ENCODE assay signal across 1 cellular context in the genomic region with DNA sequence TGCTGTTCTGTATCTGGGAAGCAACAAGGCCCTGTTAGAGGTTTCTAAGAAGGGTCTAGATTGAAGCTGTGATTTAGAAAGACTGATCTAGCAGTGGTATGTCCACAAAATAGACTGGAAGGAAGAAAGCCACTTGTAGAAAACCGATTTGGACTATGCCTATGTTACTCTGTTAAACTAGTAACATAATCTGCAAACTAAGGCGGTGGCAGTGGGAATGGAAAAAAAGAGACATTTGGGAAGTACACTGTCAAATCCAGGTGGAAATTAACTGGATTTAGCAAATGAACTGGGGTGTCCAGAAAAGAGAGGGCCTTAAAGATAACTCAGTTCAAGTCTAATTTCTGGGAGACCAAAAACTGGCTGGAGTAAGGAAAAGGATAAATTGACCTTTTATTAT.
TF ChIP-seq lines count a peak whose summit lies in the region.

No MANE protein-coding gene starts in this region.

TF ChIP-seq in HepG2, 621 proteins besides CTCF, POLR2A, EP300 and RAD21:
- no peak for TF ChIP-seq ZBTB1 (CRISPR knock-in tag; IDR thresholded peaks at IDR 0.05; ENCODE audit: borderline replicate concordance)
- no peak for TF ChIP-seq ZFY (CRISPR knock-in tag; IDR thresholded peaks at IDR 0.05)
- TF ChIP-seq, protein P1, sequence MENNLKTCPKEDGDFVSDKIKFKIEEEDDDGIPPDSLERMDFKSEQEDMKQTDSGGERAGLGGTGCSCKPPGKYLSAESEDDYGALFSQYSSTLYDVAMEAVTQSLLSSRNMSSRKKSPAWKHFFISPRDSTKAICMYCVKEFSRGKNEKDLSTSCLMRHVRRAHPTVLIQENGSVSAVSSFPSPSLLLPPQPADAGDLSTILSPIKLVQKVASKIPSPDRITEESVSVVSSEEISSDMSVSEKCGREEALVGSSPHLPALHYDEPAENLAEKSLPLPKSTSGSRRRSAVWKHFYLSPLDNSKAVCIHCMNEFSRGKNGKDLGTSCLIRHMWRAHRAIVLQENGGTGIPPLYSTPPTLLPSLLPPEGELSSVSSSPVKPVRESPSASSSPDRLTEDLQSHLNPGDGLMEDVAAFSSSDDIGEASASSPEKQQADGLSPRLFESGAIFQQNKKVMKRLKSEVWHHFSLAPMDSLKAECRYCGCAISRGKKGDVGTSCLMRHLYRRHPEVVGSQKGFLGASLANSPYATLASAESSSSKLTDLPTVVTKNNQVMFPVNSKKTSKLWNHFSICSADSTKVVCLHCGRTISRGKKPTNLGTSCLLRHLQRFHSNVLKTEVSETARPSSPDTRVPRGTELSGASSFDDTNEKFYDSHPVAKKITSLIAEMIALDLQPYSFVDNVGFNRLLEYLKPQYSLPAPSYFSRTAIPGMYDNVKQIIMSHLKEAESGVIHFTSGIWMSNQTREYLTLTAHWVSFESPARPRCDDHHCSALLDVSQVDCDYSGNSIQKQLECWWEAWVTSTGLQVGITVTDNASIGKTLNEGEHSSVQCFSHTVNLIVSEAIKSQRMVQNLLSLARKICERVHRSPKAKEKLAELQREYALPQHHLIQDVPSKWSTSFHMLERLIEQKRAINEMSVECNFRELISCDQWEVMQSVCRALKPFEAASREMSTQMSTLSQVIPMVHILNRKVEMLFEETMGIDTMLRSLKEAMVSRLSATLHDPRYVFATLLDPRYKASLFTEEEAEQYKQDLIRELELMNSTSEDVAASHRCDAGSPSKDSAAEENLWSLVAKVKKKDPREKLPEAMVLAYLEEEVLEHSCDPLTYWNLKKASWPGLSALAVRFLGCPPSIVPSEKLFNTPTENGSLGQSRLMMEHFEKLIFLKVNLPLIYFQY (CRISPR knock-in tag; IDR thresholded peaks at IDR 0.05; ENCODE audit: borderline replicate concordance) = no peak
- TF ChIP-seq, protein P2, sequence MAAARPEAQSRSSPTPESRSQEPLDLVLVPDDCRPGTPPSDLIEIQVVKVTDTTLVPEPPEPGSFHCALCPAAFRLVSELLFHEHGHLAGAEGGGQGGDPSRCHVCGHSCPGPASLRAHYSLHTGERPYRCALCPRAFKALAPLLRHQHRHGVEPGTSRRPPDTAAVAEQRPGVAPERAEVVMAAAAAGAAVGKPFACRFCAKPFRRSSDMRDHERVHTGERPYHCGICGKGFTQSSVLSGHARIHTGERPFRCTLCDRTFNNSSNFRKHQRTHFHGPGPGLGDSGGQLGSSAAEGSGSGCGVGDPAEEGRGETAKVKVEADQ (CRISPR knock-in tag; IDR thresholded peaks at IDR 0.05; ENCODE audit: borderline replicate concordance) = no peak
- no peak for TF ChIP-seq ZNF431 (CRISPR knock-in tag; IDR thresholded peaks at IDR 0.05; ENCODE audit: borderline replicate concordance, low read depth)
- TF ChIP-seq NFE2L2 (IDR thresholded peaks at IDR 0.05; ENCODE audit: low read length) = no peak
- TF ChIP-seq, protein P3, sequence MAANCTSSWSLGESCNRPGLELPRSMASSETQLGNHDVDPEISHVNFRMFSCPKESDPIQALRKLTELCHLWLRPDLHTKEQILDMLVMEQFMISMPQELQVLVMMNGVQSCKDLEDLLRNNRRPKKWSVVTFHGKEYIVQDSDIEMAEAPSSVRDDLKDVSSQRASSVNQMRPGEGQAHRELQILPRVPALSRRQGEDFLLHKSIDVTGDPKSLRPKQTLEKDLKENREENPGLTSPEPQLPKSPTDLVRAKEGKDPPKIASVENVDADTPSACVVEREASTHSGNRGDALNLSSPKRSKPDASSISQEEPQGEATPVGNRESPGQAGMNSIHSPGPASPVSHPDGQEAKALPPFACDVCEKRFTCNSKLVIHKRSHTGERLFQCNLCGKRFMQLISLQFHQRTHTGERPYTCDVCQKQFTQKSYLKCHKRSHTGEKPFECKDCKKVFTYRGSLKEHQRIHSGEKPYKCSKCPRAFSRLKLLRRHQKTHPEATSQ (CRISPR knock-in tag; IDR thresholded peaks at IDR 0.05; ENCODE audit: borderline replicate concordance) = no peak
- no peak for TF ChIP-seq ZNF644 (CRISPR knock-in tag; IDR thresholded peaks at IDR 0.05; ENCODE audit: low read depth)
- TF ChIP-seq ZNF225 (CRISPR knock-in tag; IDR thresholded peaks at IDR 0.05) = no peak
- no peak for TF ChIP-seq NFIC (IDR thresholded peaks at IDR 0.05; ENCODE audit: low read length)
- TF ChIP-seq TCF12 (IDR thresholded peaks at IDR 0.05) = no peak
- TF ChIP-seq TCF12 (CRISPR knock-in tag; IDR thresholded peaks at IDR 0.05) = no peak
